22 cellular contexts compared by ENCODE assay signal in genomic region chr1:44014365-44015104, GRCh38. TPM values are rescaled to one million over a fixed set of nuclear protein-coding genes. Genes with fewer than 3 reads are reported as not detected.
A peak's percentile ranks its signal among the peaks of the same experiment; 100 is the strongest.
DNase-seq lines count a peak whose midpoint lies in the region; ATAC-seq, FAIRE-seq and TF ChIP-seq lines count a peak whose summit lies in the region.
"Had no signal": no experiment of that assay in that cellular context is flagged by ENCODE, and none has a peak within 500 bp of the region (broad histone marks: within the 10 kb centered on the region; RNA-seq: fewer than 3 reads in every experiment).

No MANE protein-coding gene starts in this region.

- no peak overlapping the region for H3K9ac ChIP-seq in HepG2 (ENCODE audit: insufficient read depth, low read depth, low read length)

- H3K27me3 ChIP-seq in HepG2 (ENCODE audit: control insufficient read depth in 1 of 2, insufficient read depth in 2 of 2, low read length in 2 of 2) = no peaks in the 10 kb centered on the region
- H3K27me3 ChIP-seq in right lobe of liver = no peaks in the 10 kb centered on the region
- no peaks in the 10 kb centered on the region for H3K27me3 ChIP-seq in dorsolateral prefrontal cortex

- no peaks in the 10 kb centered on the region for H3K79me2 ChIP-seq in HepG2 (ENCODE audit: insufficient read depth, low read length)

- ATAC-seq in HepG2 (peak; percentile 16), right lobe of liver (no peak), HG02642 (IDR thresholded peaks at IDR 0.05; ENCODE audit: poor library complexity, unreplicated experiment) (no peak)
- ATAC-seq in stimulated activated memory B cell treated with anti-CD40 and anti-IgM and Interleukin-4, amounts not matched to agents 10 μg/mL and 1 μg/mL and 100 μg/mL, for 72 hours = no peak
- ATAC-seq: activated naive CD8-positive, alpha-beta T cell treated with anti-CD3 and anti-CD28 coated beads, Interleukin-2, amount 50 U/mL, for 24 hours; natural killer cell treated with Interleukin-12 subunit alpha and Interleukin-12 subunit beta and Interleukin-15 and Interleukin-18, amount 100 ng/mL, for 72 hours had no signal

- DNase-seq in HepG2 (ENCODE audit: low spot score) = no peak
- no peak for DNase-seq in right lobe of liver
- DNase-seq in dorsolateral prefrontal cortex = no peak
- DNase-seq in neural crest cell (ENCODE audit: low read depth, low spot score) = no peak
- no peak for DNase-seq in NCI-H1092 (lab: John Stamatoyannopoulos, UW)
- DNase-seq in NCI-H2107 (lab: John Stamatoyannopoulos, UW) = no peak
- DNase-seq: activated CD4-positive, alpha-beta T cell treated with anti-CD3 and anti-CD28 coated beads, Interleukin-2, amount 10 ng/mL, durations not matched to agents 7 days and 5 days; activated effector memory CD4-positive, alpha-beta T cell treated with anti-CD3 and anti-CD28 coated beads, Interleukin-2, amount 50 U/mL, for 16 hours; activated naive CD8-positive, alpha-beta T cell treated with anti-CD3 and anti-CD28 coated beads, Interleukin-2, amount 50 U/mL, for 24 hours; DMS 273 treated with DMSO at 0.1 percent for 48 hours; NCI-H1436; NCI-H69; SHP77; stimulated activated CD4-positive, alpha-beta T cell treated with anti-CD3 and anti-CD28 coated beads, Interleukin-4, amount 100 ng/mL, for 24 hours had no signal

- POLR2A ChIA-PET in HepG2 (lab: Yijun Ruan, JAX) = interaction anchor here (1.1 to 1.7 kb wide), 3 partner anchors 9 to 28 kb away, joined by 3 to 7 read pairs (median 4); partner anchors contain the start of gene SLC6A9

- no peak for TF ChIP-seq CTCF in HepG2 (CRISPR knock-in tag; IDR thresholded peaks at IDR 0.05)
- TF ChIP-seq CTCF in right lobe of liver (IDR thresholded peaks at IDR 0.05) = no peak
- no peak for TF ChIP-seq CTCF in dorsolateral prefrontal cortex (IDR thresholded peaks at IDR 0.05 in 54 of 56, conservative IDR thresholded peaks at IDR 0.05 in 2 of 56; ENCODE audit: low read depth in 1 of 56, partially characterized antibody in 56 of 56)
- TF ChIP-seq CTCF in neural crest cell (conservative IDR thresholded peaks at IDR 0.05) = no peak

- peak overlapping the region; percentile 47 for H3K27ac Mint-ChIP-seq in neural crest cell (ENCODE audit: unreplicated experiment)
- H3K27ac Mint-ChIP-seq in stimulated activated memory B cell treated with anti-CD40 and anti-IgM and Interleukin-4, amounts not matched to agents 10 μg/mL and 1 μg/mL and 100 μg/mL, for 72 hours = no peak overlapping the region
- H3K27ac Mint-ChIP-seq: activated CD4-positive, alpha-beta T cell treated with anti-CD3 and anti-CD28 coated beads, Interleukin-2, amount 10 ng/mL, durations not matched to agents 7 days and 5 days; activated naive CD8-positive, alpha-beta T cell treated with anti-CD3 and anti-CD28 coated beads, Interleukin-2, amount 50 U/mL, for 24 hours; IgD-negative memory B cell had no signal

- no peaks in the 10 kb centered on the region; a peak in 2 of 5 replicates for H3K36me3 ChIP-seq in HepG2 (replicated peaks in 1 of 2; ENCODE audit: control insufficient read depth in 1 of 2, insufficient read depth in 2 of 2, low read length in 2 of 2)
- no peaks in the 10 kb centered on the region for H3K36me3 ChIP-seq in right lobe of liver
- H3K36me3 ChIP-seq: prostate gland had no signal

- in situ Hi-C loops in HepG2 (cut with HindIII; ENCODE audit: extremely low pct_ligation_motif_present, low pct_unique_long_range_greater_than_20kb) = no loop called here

- no peak for TF ChIP-seq RAD21 in HepG2 (CRISPR knock-in tag; IDR thresholded peaks at IDR 0.05)

- H3K4me3 ChIP-seq in HepG2 (replicated peaks in 1 of 3; ENCODE audit: insufficient read depth in 1 of 3, low read depth in 2 of 3, low read length in 3 of 3) = no peak overlapping the region
- no peak overlapping the region for H3K4me3 ChIP-seq in right lobe of liver
- H3K4me3 ChIP-seq in dorsolateral prefrontal cortex = peak overlapping the region in 18 of 59 donors; percentile 4 to 66 (median 26)
- H3K4me3 ChIP-seq: prostate gland, smooth muscle cell had no signal

- H3K4me1 ChIP-seq in HepG2 (ENCODE audit: insufficient read depth, low read length) (peaks cover 58% of the 10 kb centered on the region), right lobe of liver (no peaks in the 10 kb centered on the region)
- H3K4me1 ChIP-seq: prostate gland had no signal

- H3K27me3 Mint-ChIP-seq in neural crest cell (ENCODE audit: low read depth) = no peaks in the 10 kb centered on the region
- H3K27me3 Mint-ChIP-seq in stimulated activated memory B cell treated with anti-CD40 and anti-IgM and Interleukin-4, amounts not matched to agents 10 μg/mL and 1 μg/mL and 100 μg/mL, for 72 hours = peaks cover 16% of the 10 kb centered on the region
- H3K27me3 Mint-ChIP-seq: activated CD4-positive, alpha-beta T cell treated with anti-CD3 and anti-CD28 coated beads, Interleukin-2, amount 10 ng/mL, durations not matched to agents 7 days and 5 days; activated naive CD8-positive, alpha-beta T cell treated with anti-CD3 and anti-CD28 coated beads, Interleukin-2, amount 50 U/mL, for 24 hours; IgD-negative memory B cell had no signal

- TF ChIP-seq POLR2A in HepG2 (IDR thresholded peaks at IDR 0.05; ENCODE audit: insufficient read depth in 1 of 2, low read depth in 2 of 2, low read length in 2 of 2) (no peak), right lobe of liver (IDR thresholded peaks at IDR 0.05) (no peak)

- H3K36me3 Mint-ChIP-seq in neural crest cell (ENCODE audit: low read depth) = no peaks in the 10 kb centered on the region
- H3K36me3 Mint-ChIP-seq in stimulated activated memory B cell treated with anti-CD40 and anti-IgM and Interleukin-4, amounts not matched to agents 10 μg/mL and 1 μg/mL and 100 μg/mL, for 72 hours = no peaks in the 10 kb centered on the region
- H3K36me3 Mint-ChIP-seq: IgD-negative memory B cell; natural killer cell treated with Interleukin-12 subunit alpha and Interleukin-12 subunit beta and Interleukin-15 and Interleukin-18, amount 100 ng/mL, for 72 hours had no signal

- no TSS peak for BruUV-seq in HepG2 (replicated peaks; lab: Mats Ljungman, UMichigan)

- FAIRE-seq in HepG2 (lab: Jason Lieb, UNC) = no peak
- FAIRE-seq: G401.6, TTC549 had no signal

- H3K4me1 Mint-ChIP-seq in neural crest cell = peaks cover 50% of the 10 kb centered on the region
- H3K4me1 Mint-ChIP-seq in stimulated activated memory B cell treated with anti-CD40 and anti-IgM and Interleukin-4, amounts not matched to agents 10 μg/mL and 1 μg/mL and 100 μg/mL, for 72 hours = no peaks in the 10 kb centered on the region
- H3K4me1 Mint-ChIP-seq: IgD-negative memory B cell had no signal

- no peaks in the 10 kb centered on the region for H4K20me1 ChIP-seq in HepG2 (ENCODE audit: insufficient read depth, low read length)

- no peaks in the 10 kb centered on the region for H3K9me3 Mint-ChIP-seq in neural crest cell
- H3K9me3 Mint-ChIP-seq in stimulated activated memory B cell treated with anti-CD40 and anti-IgM and Interleukin-4, amounts not matched to agents 10 μg/mL and 1 μg/mL and 100 μg/mL, for 72 hours = no peaks in the 10 kb centered on the region
- H3K9me3 Mint-ChIP-seq: activated CD4-positive, alpha-beta T cell treated with anti-CD3 and anti-CD28 coated beads, Interleukin-2, amount 10 ng/mL, durations not matched to agents 7 days and 5 days; activated naive CD8-positive, alpha-beta T cell treated with anti-CD3 and anti-CD28 coated beads, Interleukin-2, amount 50 U/mL, for 24 hours; IgD-negative memory B cell; natural killer cell treated with Interleukin-12 subunit alpha and Interleukin-12 subunit beta and Interleukin-15 and Interleukin-18, amount 100 ng/mL, for 72 hours had no signal

- no peak overlapping the region for H3K4me3 Mint-ChIP-seq in neural crest cell
- no peak overlapping the region for H3K4me3 Mint-ChIP-seq in stimulated activated memory B cell treated with anti-CD40 and anti-IgM and Interleukin-4, amounts not matched to agents 10 μg/mL and 1 μg/mL and 100 μg/mL, for 72 hours
- H3K4me3 Mint-ChIP-seq: activated CD4-positive, alpha-beta T cell treated with anti-CD3 and anti-CD28 coated beads, Interleukin-2, amount 10 ng/mL, durations not matched to agents 7 days and 5 days; activated naive CD8-positive, alpha-beta T cell treated with anti-CD3 and anti-CD28 coated beads, Interleukin-2, amount 50 U/mL, for 24 hours; IgD-negative memory B cell; natural killer cell treated with Interleukin-12 subunit alpha and Interleukin-12 subunit beta and Interleukin-15 and Interleukin-18, amount 100 ng/mL, for 72 hours had no signal

- WGBS in HepG2 (ENCODE audit: low lambda C conversion rate) = 77% methylated on average over 6 of the region's 8 CpGs
- WGBS in right lobe of liver (ENCODE audit: insufficient coverage, low coverage, low lambda C conversion rate, missing lambda C conversion rate) = 25% methylated on average over 4 of the region's 8 CpGs

- CTCF ChIA-PET in HepG2 (lab: Yijun Ruan, JAX; ENCODE audit: low intra/inter-chr PET ratio, low total read pairs) = no interaction called here

- no peak overlapping the region for H2AFZ ChIP-seq in HepG2 (ENCODE audit: low read length)

- intact Hi-C loops in HepG2 (cut with micrococcal nuclease; ENCODE audit: unreplicated experiment) = no loop called here
- intact Hi-C loops in right lobe of liver (cut with DNase I) = no loop called here
- intact Hi-C loops in dorsolateral prefrontal cortex (cut with DNase I) = no loop called here

- H3K9me3 ChIP-seq in HepG2 (ENCODE audit: low read length) = no peaks in the 10 kb centered on the region
- H3K9me3 ChIP-seq in right lobe of liver = no peaks in the 10 kb centered on the region
- H3K9me3 ChIP-seq: prostate gland had no signal

- H3K27ac ChIP-seq in HepG2 (ENCODE audit: extremely low read length, insufficient read depth, low read length) = no peak overlapping the region
- H3K27ac ChIP-seq in right lobe of liver = no peak overlapping the region
- H3K27ac ChIP-seq in dorsolateral prefrontal cortex = peak overlapping the region; percentile 65 to 98 (median 94)
- H3K27ac ChIP-seq: prostate gland had no signal

- no peak overlapping the region for H3K4me2 ChIP-seq in HepG2 (ENCODE audit: low read depth, low read length)
- H3K4me2 ChIP-seq: smooth muscle cell had no signal

- no peak for TF ChIP-seq EP300 in HepG2 (IDR thresholded peaks at IDR 0.05; ENCODE audit: low read depth in 2 of 2, low read length in 2 of 2)
- TF ChIP-seq EP300 in HepG2 (CRISPR knock-in tag; IDR thresholded peaks at IDR 0.05; ENCODE audit: borderline replicate concordance) = no peak

RNA-seq across cellular contexts. Expression of gene SLC6A9, which starts 16.7 kb away (rescaled TPM):
- 4.8 and 8.5 TPM in 2 replicates for total RNA-seq in HepG2 (2016; rRNA removed; fragmentation: Illumina TruSeq; extraction: Trizol)
- total RNA-seq in HepG2 (2016; cell fraction: cytosol; rRNA removed; fragmentation: Illumina TruSeq; extraction: Trizol; ENCODE audit: low read depth) = 1.5 and 2.2 TPM in 2 replicates
- 3.6 and 8.3 TPM in 2 replicates for total RNA-seq in HepG2 (2016; cell fraction: insoluble cytoplasmic fraction; rRNA removed; fragmentation: Illumina TruSeq; extraction: Trizol)
- 5.1 and 6.1 TPM in 2 replicates for total RNA-seq in HepG2 (2016; cell fraction: membrane; rRNA removed; fragmentation: Illumina TruSeq; extraction: Trizol)
- 11.0 and 14.1 TPM in 2 replicates for total RNA-seq in HepG2 (2016; cell fraction: nucleus; rRNA removed; fragmentation: Illumina TruSeq; extraction: Trizol)
- 9.9 and 16.1 TPM in 2 replicates for polyA plus RNA-seq in HepG2 (2011; rRNA removed)
- polyA plus RNA-seq in HepG2 (2011; cell fraction: cytosol; rRNA removed) = 7.9 and 8.4 TPM in 2 replicates
- 33.5 and 37.5 TPM in 2 replicates for polyA plus RNA-seq in HepG2 (2011; cell fraction: nucleus; rRNA removed)
- polyA plus RNA-seq in HepG2 (2012) = 11.7 and 19.4 TPM in 2 replicates
- polyA plus RNA-seq in HepG2 (2016; cell fraction: cytosol; fragmentation: Illumina TruSeq; extraction: Trizol; ENCODE audit: low read depth) = 2.5 TPM in 2 replicates
- polyA plus RNA-seq in HepG2 (2016; cell fraction: insoluble cytoplasmic fraction; fragmentation: Illumina TruSeq; extraction: Trizol; ENCODE audit: low read depth) = 5.1 and 6.9 TPM in 2 replicates
- 5.7 and 5.9 TPM in 2 replicates for polyA plus RNA-seq in HepG2 (2016; cell fraction: membrane; fragmentation: Illumina TruSeq; extraction: Trizol; ENCODE audit: low read depth)
- 20.8 and 22.7 TPM in 2 replicates for polyA plus RNA-seq in HepG2 (2016; cell fraction: nucleus; fragmentation: Illumina TruSeq; extraction: Trizol; ENCODE audit: insufficient read depth, low read depth)
- polyA minus RNA-seq in HepG2 (2011; rRNA and poly(A)+ RNA removed; ENCODE audit: low replicate concordance) = 32.9 and 95.0 TPM in 2 replicates
- polyA minus RNA-seq in HepG2 (2011; cell fraction: cytosol; rRNA and poly(A)+ RNA removed) = 7.2 and 7.7 TPM in 2 replicates
- polyA minus RNA-seq in HepG2 (2011; cell fraction: nucleus; rRNA and poly(A)+ RNA removed) = 11.1 and 11.3 TPM in 2 replicates
- total RNA-seq in right lobe of liver = 1 to 10 TPM in 4 of 6 experiments, under 1 TPM in 2; 0.78 to 2.2 (median 1.9) TPM
- total RNA-seq in dorsolateral prefrontal cortex = 10 to 100 TPM; 10.7 to 88.7 (median 26.9) TPM
- 20.9 and 22.8 TPM in 2 replicates for total RNA-seq in neural crest cell

RNA-seq across cellular contexts. Expression of gene CCDC24, which starts 23.1 kb away (rescaled TPM):
- 2.2 and 2.9 TPM in 2 replicates for total RNA-seq in HepG2 (2016; rRNA removed; fragmentation: Illumina TruSeq; extraction: Trizol)
- total RNA-seq in HepG2 (2016; cell fraction: cytosol; rRNA removed; fragmentation: Illumina TruSeq; extraction: Trizol; ENCODE audit: low read depth) = 0.79 and 2.4 TPM in 2 replicates
- 0.95 and 2.5 TPM in 2 replicates for total RNA-seq in HepG2 (2016; cell fraction: insoluble cytoplasmic fraction; rRNA removed; fragmentation: Illumina TruSeq; extraction: Trizol)
- 1.8 and 2.6 TPM in 2 replicates for total RNA-seq in HepG2 (2016; cell fraction: membrane; rRNA removed; fragmentation: Illumina TruSeq; extraction: Trizol)
- total RNA-seq in HepG2 (2016; cell fraction: nucleus; rRNA removed; fragmentation: Illumina TruSeq; extraction: Trizol) = 2.8 and 3.1 TPM in 2 replicates
- 1.4 and 1.8 TPM in 2 replicates for polyA plus RNA-seq in HepG2 (2011; rRNA removed)
- polyA plus RNA-seq in HepG2 (2011; cell fraction: cytosol; rRNA removed) = 0.59 and 0.82 TPM in 2 replicates
- 8.4 and 10.6 TPM in 2 replicates for polyA plus RNA-seq in HepG2 (2011; cell fraction: nucleus; rRNA removed)
- polyA plus RNA-seq in HepG2 (2012) = 2.3 and 3.3 TPM in 2 replicates
- polyA plus RNA-seq in HepG2 (2016; cell fraction: cytosol; fragmentation: Illumina TruSeq; extraction: Trizol; ENCODE audit: low read depth) = 1.3 and 1.8 TPM in 2 replicates
- polyA plus RNA-seq in HepG2 (2016; cell fraction: insoluble cytoplasmic fraction; fragmentation: Illumina TruSeq; extraction: Trizol; ENCODE audit: low read depth) = 2.1 and 2.4 TPM in 2 replicates
- 1.7 and 2.2 TPM in 2 replicates for polyA plus RNA-seq in HepG2 (2016; cell fraction: membrane; fragmentation: Illumina TruSeq; extraction: Trizol; ENCODE audit: low read depth)
- polyA plus RNA-seq in HepG2 (2016; cell fraction: nucleus; fragmentation: Illumina TruSeq; extraction: Trizol; ENCODE audit: insufficient read depth, low read depth) = 4.7 and 6.9 TPM in 2 replicates
- 1.1 and 1.6 TPM in 2 replicates for polyA minus RNA-seq in HepG2 (2011; rRNA and poly(A)+ RNA removed; ENCODE audit: low replicate concordance)
- polyA minus RNA-seq in HepG2 (2011; cell fraction: cytosol; rRNA and poly(A)+ RNA removed) = not detected in 2 replicates
- polyA minus RNA-seq in HepG2 (2011; cell fraction: nucleus; rRNA and poly(A)+ RNA removed) = 1.2 and 1.9 TPM in 2 replicates
- total RNA-seq in right lobe of liver = 1 to 10 TPM; 2.2 to 8.4 (median 3.5) TPM
- total RNA-seq in dorsolateral prefrontal cortex = 10 to 100 TPM in 119 of 120 experiments, 1 to 10 TPM in 1; 9.0 to 34.0 (median 18.6) TPM
- 4.9 and 5.5 TPM in 2 replicates for total RNA-seq in neural crest cell

RNA-seq across cellular contexts. Expression of gene B4GALT2, which starts 35.5 kb away (rescaled TPM):
- 56.5 and 78.0 TPM in 2 replicates for total RNA-seq in HepG2 (2016; rRNA removed; fragmentation: Illumina TruSeq; extraction: Trizol)
- 81.0 and 86.5 TPM in 2 replicates for total RNA-seq in HepG2 (2016; cell fraction: cytosol; rRNA removed; fragmentation: Illumina TruSeq; extraction: Trizol; ENCODE audit: low read depth)
- total RNA-seq in HepG2 (2016; cell fraction: insoluble cytoplasmic fraction; rRNA removed; fragmentation: Illumina TruSeq; extraction: Trizol) = 57.1 and 86.7 TPM in 2 replicates
- total RNA-seq in HepG2 (2016; cell fraction: membrane; rRNA removed; fragmentation: Illumina TruSeq; extraction: Trizol) = 144 and 151 TPM in 2 replicates
- 42.0 and 49.7 TPM in 2 replicates for total RNA-seq in HepG2 (2016; cell fraction: nucleus; rRNA removed; fragmentation: Illumina TruSeq; extraction: Trizol)
- 41.9 and 57.0 TPM in 2 replicates for polyA plus RNA-seq in HepG2 (2011; rRNA removed)
- polyA plus RNA-seq in HepG2 (2011; cell fraction: cytosol; rRNA removed) = 39.2 and 66.4 TPM in 2 replicates
- polyA plus RNA-seq in HepG2 (2011; cell fraction: nucleus; rRNA removed) = 53.0 and 54.3 TPM in 2 replicates
- 40.1 and 41.5 TPM in 2 replicates for polyA plus RNA-seq in HepG2 (2012)
- polyA plus RNA-seq in HepG2 (2016; cell fraction: cytosol; fragmentation: Illumina TruSeq; extraction: Trizol; ENCODE audit: low read depth) = 96.5 and 101 TPM in 2 replicates
- polyA plus RNA-seq in HepG2 (2016; cell fraction: insoluble cytoplasmic fraction; fragmentation: Illumina TruSeq; extraction: Trizol; ENCODE audit: low read depth) = 67.6 and 73.0 TPM in 2 replicates
- 132 and 145 TPM in 2 replicates for polyA plus RNA-seq in HepG2 (2016; cell fraction: membrane; fragmentation: Illumina TruSeq; extraction: Trizol; ENCODE audit: low read depth)
- polyA plus RNA-seq in HepG2 (2016; cell fraction: nucleus; fragmentation: Illumina TruSeq; extraction: Trizol; ENCODE audit: insufficient read depth, low read depth) = 86.0 and 90.4 TPM in 2 replicates
- 52.0 and 94.8 TPM in 2 replicates for polyA minus RNA-seq in HepG2 (2011; rRNA and poly(A)+ RNA removed; ENCODE audit: low replicate concordance)
- polyA minus RNA-seq in HepG2 (2011; cell fraction: cytosol; rRNA and poly(A)+ RNA removed) = 24.3 and 27.3 TPM in 2 replicates
- 13.7 and 15.8 TPM in 2 replicates for polyA minus RNA-seq in HepG2 (2011; cell fraction: nucleus; rRNA and poly(A)+ RNA removed)
- total RNA-seq in right lobe of liver = 10 to 100 TPM; 13.4 to 49.5 (median 18.5) TPM
- total RNA-seq in dorsolateral prefrontal cortex = 10 to 100 TPM; 33.5 to 97.8 (median 48.8) TPM
- 88.7 and 91.8 TPM in 2 replicates for total RNA-seq in neural crest cell

RNA-seq across cellular contexts. Expression of gene ATP6V0B, which starts 39.8 kb away (rescaled TPM):
- total RNA-seq in HepG2 (2016; rRNA removed; fragmentation: Illumina TruSeq; extraction: Trizol) (76.4 and 161 TPM in 2 replicates), right lobe of liver (100 to 1,000 TPM in 2 of 6 experiments, 10 to 100 TPM in 4; 64.4 to 142 (median 76.9) TPM), dorsolateral prefrontal cortex (100 to 1,000 TPM; 112 to 276 (median 202) TPM), neural crest cell (125 and 129 TPM in 2 replicates)
- 117 and 155 TPM in 2 replicates for total RNA-seq in HepG2 (2016; cell fraction: cytosol; rRNA removed; fragmentation: Illumina TruSeq; extraction: Trizol; ENCODE audit: low read depth)
- total RNA-seq in HepG2 (2016; cell fraction: insoluble cytoplasmic fraction; rRNA removed; fragmentation: Illumina TruSeq; extraction: Trizol) = 83.5 and 169 TPM in 2 replicates
- 125 and 145 TPM in 2 replicates for total RNA-seq in HepG2 (2016; cell fraction: membrane; rRNA removed; fragmentation: Illumina TruSeq; extraction: Trizol)
- total RNA-seq in HepG2 (2016; cell fraction: nucleus; rRNA removed; fragmentation: Illumina TruSeq; extraction: Trizol) = 134 and 145 TPM in 2 replicates
- 157 and 169 TPM in 2 replicates for polyA plus RNA-seq in HepG2 (2011; rRNA removed)
- polyA plus RNA-seq in HepG2 (2011; cell fraction: cytosol; rRNA removed) = 171 and 212 TPM in 2 replicates
- 191 and 208 TPM in 2 replicates for polyA plus RNA-seq in HepG2 (2011; cell fraction: nucleus; rRNA removed)
- polyA plus RNA-seq in HepG2 (2012) = 45.1 and 96.9 TPM in 2 replicates
- polyA plus RNA-seq in HepG2 (2016; cell fraction: cytosol; fragmentation: Illumina TruSeq; extraction: Trizol; ENCODE audit: low read depth) = 104 and 146 TPM in 2 replicates
- 64.0 and 66.5 TPM in 2 replicates for polyA plus RNA-seq in HepG2 (2016; cell fraction: insoluble cytoplasmic fraction; fragmentation: Illumina TruSeq; extraction: Trizol; ENCODE audit: low read depth)
- polyA plus RNA-seq in HepG2 (2016; cell fraction: membrane; fragmentation: Illumina TruSeq; extraction: Trizol; ENCODE audit: low read depth) = 95.1 and 113 TPM in 2 replicates
- polyA plus RNA-seq in HepG2 (2016; cell fraction: nucleus; fragmentation: Illumina TruSeq; extraction: Trizol; ENCODE audit: insufficient read depth, low read depth) = 218 and 233 TPM in 2 replicates
- 161 and 288 TPM in 2 replicates for polyA minus RNA-seq in HepG2 (2011; rRNA and poly(A)+ RNA removed; ENCODE audit: low replicate concordance)
- 33.1 and 37.3 TPM in 2 replicates for polyA minus RNA-seq in HepG2 (2011; cell fraction: cytosol; rRNA and poly(A)+ RNA removed)
- 51.0 and 60.8 TPM in 2 replicates for polyA minus RNA-seq in HepG2 (2011; cell fraction: nucleus; rRNA and poly(A)+ RNA removed)

RNA-seq across cellular contexts. Expression of gene DPH2, which starts 44.7 kb away (rescaled TPM):
- total RNA-seq in HepG2 (2016; rRNA removed; fragmentation: Illumina TruSeq; extraction: Trizol) (38.3 and 40.5 TPM in 2 replicates), right lobe of liver (10 to 100 TPM in 5 of 6 experiments, 1 to 10 TPM in 1; 8.9 to 27.5 (median 12.0) TPM), dorsolateral prefrontal cortex (10 to 100 TPM; 12.0 to 31.1 (median 20.7) TPM), neural crest cell (32.7 and 34.4 TPM in 2 replicates)
- total RNA-seq in HepG2 (2016; cell fraction: cytosol; rRNA removed; fragmentation: Illumina TruSeq; extraction: Trizol; ENCODE audit: low read depth) = 15.2 TPM in 2 replicates
- 33.0 and 37.1 TPM in 2 replicates for total RNA-seq in HepG2 (2016; cell fraction: insoluble cytoplasmic fraction; rRNA removed; fragmentation: Illumina TruSeq; extraction: Trizol)
- 43.0 and 46.2 TPM in 2 replicates for total RNA-seq in HepG2 (2016; cell fraction: membrane; rRNA removed; fragmentation: Illumina TruSeq; extraction: Trizol)
- total RNA-seq in HepG2 (2016; cell fraction: nucleus; rRNA removed; fragmentation: Illumina TruSeq; extraction: Trizol) = 21.9 and 28.3 TPM in 2 replicates
- 32.2 and 39.3 TPM in 2 replicates for polyA plus RNA-seq in HepG2 (2011; rRNA removed)
- 29.8 and 30.1 TPM in 2 replicates for polyA plus RNA-seq in HepG2 (2011; cell fraction: cytosol; rRNA removed)
- 143 and 148 TPM in 2 replicates for polyA plus RNA-seq in HepG2 (2011; cell fraction: nucleus; rRNA removed)
- 16.3 and 20.7 TPM in 2 replicates for polyA plus RNA-seq in HepG2 (2012)
- 16.6 and 18.7 TPM in 2 replicates for polyA plus RNA-seq in HepG2 (2016; cell fraction: cytosol; fragmentation: Illumina TruSeq; extraction: Trizol; ENCODE audit: low read depth)
- polyA plus RNA-seq in HepG2 (2016; cell fraction: insoluble cytoplasmic fraction; fragmentation: Illumina TruSeq; extraction: Trizol; ENCODE audit: low read depth) = 33.1 and 38.5 TPM in 2 replicates
- 41.7 and 43.1 TPM in 2 replicates for polyA plus RNA-seq in HepG2 (2016; cell fraction: membrane; fragmentation: Illumina TruSeq; extraction: Trizol; ENCODE audit: low read depth)
- 50.3 and 52.5 TPM in 2 replicates for polyA plus RNA-seq in HepG2 (2016; cell fraction: nucleus; fragmentation: Illumina TruSeq; extraction: Trizol; ENCODE audit: insufficient read depth, low read depth)
- polyA minus RNA-seq in HepG2 (2011; rRNA and poly(A)+ RNA removed; ENCODE audit: low replicate concordance) = 71.2 and 144 TPM in 2 replicates
- polyA minus RNA-seq in HepG2 (2011; cell fraction: cytosol; rRNA and poly(A)+ RNA removed) = 10.3 and 13.5 TPM in 2 replicates
- 36.7 and 43.0 TPM in 2 replicates for polyA minus RNA-seq in HepG2 (2011; cell fraction: nucleus; rRNA and poly(A)+ RNA removed)

Comparison
In these comparisons a context has a peak if more than half of its experiments do, and no peak if none do; other contexts are left out.
1. H3K27ac ChIP-seq: peak in dorsolateral prefrontal cortex (59 of 59); none in HepG2 (single experiment) and right lobe of liver (0 of 3).